In the genomic region with DNA sequence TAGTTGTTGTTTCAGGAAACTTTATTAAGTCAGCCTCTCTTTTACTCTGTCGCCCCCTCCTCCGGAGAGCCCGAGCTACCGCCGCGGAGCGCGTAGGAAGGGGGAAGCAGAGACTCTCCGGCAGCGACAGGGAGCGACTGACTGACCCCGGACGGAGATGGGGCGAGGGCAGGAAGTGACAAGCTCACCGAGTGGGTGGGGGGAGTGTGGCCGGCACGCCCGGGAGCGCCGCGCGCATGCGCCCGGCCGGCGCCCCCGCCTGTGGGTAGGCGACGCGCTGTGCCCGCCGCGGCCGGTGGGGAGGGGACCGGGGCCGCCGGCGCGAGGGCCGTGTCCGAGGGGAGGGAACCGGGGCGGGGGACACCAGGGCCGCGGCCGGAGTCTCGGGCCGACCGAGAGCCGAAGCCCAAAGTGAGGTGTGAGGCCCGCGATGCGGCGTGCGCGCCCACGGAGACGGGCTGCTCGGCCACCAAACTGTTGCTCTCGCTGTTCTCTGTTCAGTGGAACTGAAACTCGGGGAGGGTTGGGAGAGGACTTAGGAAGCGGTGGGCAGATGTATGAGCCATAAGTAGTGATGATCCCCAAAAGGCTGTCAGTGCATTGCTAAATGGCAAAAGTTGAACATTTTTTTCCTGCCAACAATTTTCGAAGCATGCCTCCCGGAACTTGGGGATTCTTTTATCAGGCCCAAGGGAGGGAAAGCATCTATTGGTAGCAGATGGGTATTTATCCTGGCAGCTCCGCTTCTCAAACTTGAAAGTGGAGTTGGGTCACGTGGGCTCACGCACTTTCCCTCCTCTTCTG, we compare ENCODE assay signal across 1 cellular context.
TF ChIP-seq lines count a peak whose summit lies in the region.

A gene with protein sequence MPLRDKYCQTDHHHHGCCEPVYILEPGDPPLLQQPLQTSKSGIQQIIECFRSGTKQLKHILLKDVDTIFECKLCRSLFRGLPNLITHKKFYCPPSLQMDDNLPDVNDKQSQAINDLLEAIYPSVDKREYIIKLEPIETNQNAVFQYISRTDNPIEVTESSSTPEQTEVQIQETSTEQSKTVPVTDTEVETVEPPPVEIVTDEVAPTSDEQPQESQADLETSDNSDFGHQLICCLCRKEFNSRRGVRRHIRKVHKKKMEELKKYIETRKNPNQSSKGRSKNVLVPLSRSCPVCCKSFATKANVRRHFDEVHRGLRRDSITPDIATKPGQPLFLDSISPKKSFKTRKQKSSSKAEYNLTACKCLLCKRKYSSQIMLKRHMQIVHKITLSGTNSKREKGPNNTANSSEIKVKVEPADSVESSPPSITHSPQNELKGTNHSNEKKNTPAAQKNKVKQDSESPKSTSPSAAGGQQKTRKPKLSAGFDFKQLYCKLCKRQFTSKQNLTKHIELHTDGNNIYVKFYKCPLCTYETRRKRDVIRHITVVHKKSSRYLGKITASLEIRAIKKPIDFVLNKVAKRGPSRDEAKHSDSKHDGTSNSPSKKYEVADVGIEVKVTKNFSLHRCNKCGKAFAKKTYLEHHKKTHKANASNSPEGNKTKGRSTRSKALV (minus strand): TSS at position 143 of the 804 bp plus-strand sequence. CDS start 1,151 bp downstream, outside the sequence.

TF ChIP-seq in HepG2, 621 proteins besides CTCF, POLR2A, EP300 and RAD21 (continued from another document and continues in another):
- TF ChIP-seq ZNF646 (CRISPR knock-in tag; IDR thresholded peaks at IDR 0.05), result no peak
- no peak for TF ChIP-seq KLF11 (CRISPR knock-in tag; IDR thresholded peaks at IDR 0.05)
- 0 out of 2 replicates have a peak, but pooled peaks have one; percentile 19 for TF ChIP-seq PRDM10 (CRISPR knock-in tag; IDR thresholded peaks at IDR 0.05; ENCODE audit: low read depth)
- no peak for TF ChIP-seq ZNF180 (CRISPR knock-in tag; IDR thresholded peaks at IDR 0.05; ENCODE audit: borderline replicate concordance, low read depth)
- no peak for TF ChIP-seq HMG20A (CRISPR knock-in tag; IDR thresholded peaks at IDR 0.05; ENCODE audit: borderline replicate concordance)
- TF ChIP-seq ARID3A (IDR thresholded peaks at IDR 0.05; ENCODE audit: low read depth, low read length), result no peak
- no peak for TF ChIP-seq TBL1XR1 (IDR thresholded peaks at IDR 0.05; ENCODE audit: borderline replicate concordance, low read length, partially characterized antibody)
- no peak for TF ChIP-seq AKNA (CRISPR knock-in tag; IDR thresholded peaks at IDR 0.05; ENCODE audit: borderline replicate concordance)
- TF ChIP-seq, protein P1, sequence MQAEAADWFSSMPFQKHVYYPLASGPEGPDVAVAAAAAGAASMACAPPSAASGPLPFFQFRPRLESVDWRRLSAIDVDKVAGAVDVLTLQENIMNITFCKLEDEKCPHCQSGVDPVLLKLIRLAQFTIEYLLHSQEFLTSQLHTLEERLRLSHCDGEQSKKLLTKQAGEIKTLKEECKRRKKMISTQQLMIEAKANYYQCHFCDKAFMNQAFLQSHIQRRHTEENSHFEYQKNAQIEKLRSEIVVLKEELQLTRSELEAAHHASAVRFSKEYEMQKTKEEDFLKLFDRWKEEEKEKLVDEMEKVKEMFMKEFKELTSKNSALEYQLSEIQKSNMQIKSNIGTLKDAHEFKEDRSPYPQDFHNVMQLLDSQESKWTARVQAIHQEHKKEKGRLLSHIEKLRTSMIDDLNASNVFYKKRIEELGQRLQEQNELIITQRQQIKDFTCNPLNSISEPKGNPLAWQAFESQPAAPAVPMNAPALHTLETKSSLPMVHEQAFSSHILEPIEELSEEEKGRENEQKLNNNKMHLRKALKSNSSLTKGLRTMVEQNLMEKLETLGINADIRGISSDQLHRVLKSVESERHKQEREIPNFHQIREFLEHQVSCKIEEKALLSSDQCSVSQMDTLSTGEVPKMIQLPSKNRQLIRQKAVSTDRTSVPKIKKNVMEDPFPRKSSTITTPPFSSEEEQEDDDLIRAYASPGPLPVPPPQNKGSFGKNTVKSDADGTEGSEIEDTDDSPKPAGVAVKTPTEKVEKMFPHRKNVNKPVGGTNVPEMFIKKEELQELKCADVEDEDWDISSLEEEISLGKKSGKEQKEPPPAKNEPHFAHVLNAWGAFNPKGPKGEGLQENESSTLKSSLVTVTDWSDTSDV (CRISPR knock-in tag; IDR thresholded peaks at IDR 0.05), result no peak
- peak; percentile 44; the same call in 1 of the 2 replicates for TF ChIP-seq ZNF574 (CRISPR knock-in tag; IDR thresholded peaks at IDR 0.05)
- no peak for TF ChIP-seq ZNF557 (CRISPR knock-in tag; IDR thresholded peaks at IDR 0.05)
- TF ChIP-seq ZNF510 (CRISPR knock-in tag; IDR thresholded peaks at IDR 0.05; ENCODE audit: low read depth), result no peak
- TF ChIP-seq, protein P2, sequence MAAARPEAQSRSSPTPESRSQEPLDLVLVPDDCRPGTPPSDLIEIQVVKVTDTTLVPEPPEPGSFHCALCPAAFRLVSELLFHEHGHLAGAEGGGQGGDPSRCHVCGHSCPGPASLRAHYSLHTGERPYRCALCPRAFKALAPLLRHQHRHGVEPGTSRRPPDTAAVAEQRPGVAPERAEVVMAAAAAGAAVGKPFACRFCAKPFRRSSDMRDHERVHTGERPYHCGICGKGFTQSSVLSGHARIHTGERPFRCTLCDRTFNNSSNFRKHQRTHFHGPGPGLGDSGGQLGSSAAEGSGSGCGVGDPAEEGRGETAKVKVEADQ (CRISPR knock-in tag; IDR thresholded peaks at IDR 0.05; ENCODE audit: borderline replicate concordance), result peak; percentile 57; the same call in 1 of the 2 replicates
- peak; percentile 67 for TF ChIP-seq ZFX (CRISPR knock-in tag; IDR thresholded peaks at IDR 0.05; ENCODE audit: low read depth)
- no peak for TF ChIP-seq MEIS2 (CRISPR knock-in tag; IDR thresholded peaks at IDR 0.05)
- no peak for TF ChIP-seq ATM (IDR thresholded peaks at IDR 0.05; ENCODE audit: borderline replicate concordance)
